In the genomic region with DNA sequence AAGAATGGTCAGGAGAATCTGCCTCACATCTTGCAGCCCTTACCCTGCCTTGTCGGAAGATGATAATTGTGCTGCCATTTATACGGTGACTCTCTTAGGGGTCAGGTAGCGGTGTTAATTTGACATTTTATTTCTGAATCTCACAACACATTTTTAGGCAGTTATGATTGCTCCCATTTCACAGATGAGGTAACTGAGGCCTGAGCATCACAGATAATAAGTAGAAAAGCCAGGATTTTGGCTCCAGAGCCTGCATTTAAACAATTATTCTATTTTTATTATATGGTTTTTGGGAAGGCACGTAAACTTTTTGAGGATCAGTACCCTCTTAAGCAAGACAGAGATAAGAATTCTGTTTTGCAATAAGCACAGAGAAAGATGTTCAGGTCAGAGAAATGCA, we compare ENCODE assay signal across 28 cellular contexts.
"Had no signal": no experiment of that assay in that cellular context is flagged by ENCODE, and none has a peak within 500 bp of the region (broad histone marks: within the 10 kb centered on the region; RNA-seq: fewer than 3 reads in every experiment).

No MANE protein-coding gene starts in this region.

- H3K4me1 ChIP-seq: colonic mucosa, esophagus muscularis mucosa, esophagus squamous epithelium, foreskin keratinocyte, gastrocnemius medialis, gastroesophageal sphincter, heart left ventricle, heart right ventricle had no signal

- DNase-seq: colonic mucosa; cortex of kidney; dermis blood vessel endothelial cell; dorsolateral prefrontal cortex; effector CD4-positive, alpha-beta T cell; effector CD8-positive, alpha-beta T cell; effector memory CD4-positive, alpha-beta T cell; effector memory CD8-positive, alpha-beta T cell; endodermal cell; erythroblast; esophagus squamous epithelium; foreskin fibroblast; foreskin keratinocyte; foreskin melanocyte; gastrocnemius medialis; glutamatergic neuron; head of caudate nucleus; heart left ventricle; heart right ventricle had no signal

- H3K27ac ChIP-seq: colonic mucosa, coronary artery, dorsolateral prefrontal cortex, epithelial cell of prostate, esophagus muscularis mucosa, esophagus squamous epithelium, foreskin keratinocyte, gastrocnemius medialis, gastroesophageal sphincter, heart left ventricle, heart right ventricle had no signal

- H3K9me3 ChIP-seq: colonic mucosa, esophagus squamous epithelium, gastrocnemius medialis had no signal

- H3K27me3 ChIP-seq: colonic mucosa, dorsolateral prefrontal cortex, gastrocnemius medialis, heart left ventricle had no signal

- FAIRE-seq: colon, endometrium, endothelial cell of umbilical vein, frontal cortex had no signal

- H3K36me3 ChIP-seq: colonic mucosa, esophagus muscularis mucosa, esophagus squamous epithelium, gastrocnemius medialis, gastroesophageal sphincter, heart left ventricle, heart right ventricle had no signal

- H3K4me3 ChIP-seq: colonic mucosa, coronary artery, dorsolateral prefrontal cortex, esophagus muscularis mucosa, esophagus squamous epithelium, gastrocnemius medialis, gastroesophageal sphincter, heart left ventricle, heart right ventricle had no signal

- ATAC-seq: effector memory CD8-positive, alpha-beta T cell; esophagus mucosa; foreskin keratinocyte; gastrocnemius medialis; gastroesophageal sphincter; heart left ventricle; heart right ventricle had no signal
